ENCODE assay signal across 28 cellular contexts in genomic region chr1:218294531-218294930, GRCh38. TPM values are rescaled to one million over a fixed set of nuclear protein-coding genes. Genes with fewer than 3 reads are reported as not detected.
DNase-seq lines count a peak whose midpoint lies in the region; ATAC-seq, FAIRE-seq and TF ChIP-seq lines count a peak whose summit lies in the region.
"Had no signal": no experiment of that assay in that cellular context is flagged by ENCODE, and none has a peak within 500 bp of the region (broad histone marks: within the 10 kb centered on the region; RNA-seq: fewer than 3 reads in every experiment).

No MANE protein-coding gene starts in this region.

- no peak overlapping the region for H2BK120ac ChIP-seq in mesendoderm (ENCODE audit: low read depth, low read length)

- H3K23ac ChIP-seq in mesendoderm (ENCODE audit: low read length), result no peak overlapping the region

- H3K4ac ChIP-seq in mesendoderm (ENCODE audit: low read depth, low read length), result no peak overlapping the region

- H3K79me2 ChIP-seq in astrocyte (ENCODE audit: insufficient read depth, low read length), result peaks cover 67% of the 10 kb centered on the region
- peaks cover 18% of the 10 kb centered on the region for H3K79me2 ChIP-seq in mesendoderm (ENCODE audit: control insufficient read depth, insufficient read depth, low read length)

- WGBS in mesendoderm (ENCODE audit: extremely low coverage, insufficient coverage, low lambda C conversion rate), result no CpG with 5 or more reads among the region's 3 CpGs

- H3K27ac ChIP-seq in astrocyte (ENCODE audit: low read depth, low read length) (no peak overlapping the region), mesendoderm (ENCODE audit: low read depth, low read length) (no peak overlapping the region)
- H3K27ac ChIP-seq: gastroesophageal sphincter, right atrium auricular region, thyroid gland had no signal

- DNase-seq in EL, result peak; percentile 80
- peak; percentile 29 for DNase-seq in HT1080 (ENCODE audit: low read depth)
- peak; percentile 8 for DNase-seq in astrocyte (ENCODE audit: low read depth)
- peak; percentile 23 for DNase-seq in mesendoderm
- no peak for DNase-seq in activated naive CD4-positive, alpha-beta T cell treated with anti-CD3 and anti-CD28 coated beads, Interleukin-2, amount 50 U/mL, for 16 hours
- DNase-seq in stimulated activated naive CD8-positive, alpha-beta T cell treated with anti-CD3 and anti-CD28 coated beads, Interleukin-15, amount 100 ng/mL, for 72 hours, result no peak
- DNase-seq: activated CD4-positive, alpha-beta T cell treated with anti-CD3 and anti-CD28 coated beads, Interleukin-2, amount 50 U/mL, for 48 hours; activated CD8-positive, alpha-beta memory T cell treated with anti-CD3 and anti-CD28 coated beads, Interleukin-2, amount 50 U/mL, for 48 hours; CD4-positive, CD25-positive, alpha-beta regulatory T cell; cerebellar nuclear complex; DMS 273 treated with DMSO at 0.1 percent for 48 hours; GDM1; hypothalamus; left ventricle myocardium superior; midbrain; NCI-H146; Right ventricle myocardium superior; stimulated activated CD4-positive, alpha-beta T cell treated with anti-CD3 and anti-CD28 coated beads, Interleukin-12 subunit alpha, Interleukin-12 subunit beta, amount 100 ng/mL, for 4 hours; stimulated activated CD4-positive, alpha-beta T cell treated with anti-CD3 and anti-CD28 coated beads, Interleukin-4, amount 100 ng/mL, for 4 hours; stimulated activated naive CD4-positive, alpha-beta T cell treated with Interleukin-2 at 50 U/mL for 16 hours; thyroid gland had no signal

- H3K9ac ChIP-seq in astrocyte (ENCODE audit: low read length), result no peak overlapping the region
- H3K9ac ChIP-seq in mesendoderm (ENCODE audit: low read length), result no peak overlapping the region

- no peak for ATAC-seq in GM18511 (IDR thresholded peaks at IDR 0.05; ENCODE audit: unreplicated experiment)
- ATAC-seq in GM21367 (IDR thresholded peaks at IDR 0.05; ENCODE audit: unreplicated experiment), result no peak
- ATAC-seq in stimulated activated naive CD8-positive, alpha-beta T cell treated with anti-CD3 and anti-CD28 coated beads, Interleukin-15, amount 100 ng/mL, for 72 hours, result no peak
- ATAC-seq: activated T-helper 17 cell treated with anti-CD3 and anti-CD28 coated beads, Interleukin-2, amount 50 U/mL, for 72 hours; gastroesophageal sphincter; left ventricle myocardium superior; natural killer cell treated with Interleukin-12 subunit alpha and Interleukin-12 subunit beta and Interleukin-15 and Interleukin-18, amount 100 ng/mL, for 72 hours had no signal

- H3K4me1 Mint-ChIP-seq in astrocyte (ENCODE audit: low read depth, unreplicated experiment), result peaks cover 14% of the 10 kb centered on the region
- peaks cover 20% of the 10 kb centered on the region for H3K4me1 Mint-ChIP-seq in stimulated activated naive CD8-positive, alpha-beta T cell treated with anti-CD3 and anti-CD28 coated beads, Interleukin-15, amount 100 ng/mL, for 72 hours

- no peak overlapping the region for H2BK5ac ChIP-seq in mesendoderm (ENCODE audit: low read length)

- H4K8ac ChIP-seq in mesendoderm (ENCODE audit: low read depth, low read length), result no peak overlapping the region

- H2BK15ac ChIP-seq in mesendoderm (replicated peaks; ENCODE audit: low read depth), result no peak overlapping the region

- H3K18ac ChIP-seq in mesendoderm (ENCODE audit: low read length), result no peak overlapping the region

- H3K27ac Mint-ChIP-seq in astrocyte (ENCODE audit: unreplicated experiment), result no peak overlapping the region
- no peak overlapping the region for H3K27ac Mint-ChIP-seq in stimulated activated naive CD8-positive, alpha-beta T cell treated with anti-CD3 and anti-CD28 coated beads, Interleukin-15, amount 100 ng/mL, for 72 hours
- H3K27ac Mint-ChIP-seq: activated naive CD8-positive, alpha-beta T cell; activated T-helper 17 cell treated with anti-CD3 and anti-CD28 coated beads, Interleukin-2, amount 50 U/mL, for 72 hours; CD4-positive, CD25-positive, alpha-beta regulatory T cell; natural killer cell treated with Interleukin-12 subunit alpha and Interleukin-12 subunit beta and Interleukin-15 and Interleukin-18, amount 100 ng/mL, for 72 hours had no signal

- FAIRE-seq in astrocyte (lab: Jason Lieb, UNC), result no peak

- no peak overlapping the region for H2AK5ac ChIP-seq in mesendoderm (ENCODE audit: low read length)

- H3K9me3 ChIP-seq in astrocyte (ENCODE audit: insufficient read depth, low read depth, low read length), result no peaks in the 10 kb centered on the region
- H3K9me3 ChIP-seq: gastroesophageal sphincter, right atrium auricular region, thyroid gland had no signal

- H2AFZ ChIP-seq in astrocyte (ENCODE audit: low read depth, low read length), result no peak overlapping the region

- peaks cover 20% of the 10 kb centered on the region for H4K20me1 ChIP-seq in astrocyte (ENCODE audit: insufficient read depth, low read length)

- no peaks in the 10 kb centered on the region for H3K9me3 Mint-ChIP-seq in astrocyte (ENCODE audit: unreplicated experiment)
- H3K9me3 Mint-ChIP-seq in stimulated activated naive CD8-positive, alpha-beta T cell treated with anti-CD3 and anti-CD28 coated beads, Interleukin-15, amount 100 ng/mL, for 72 hours, result no peaks in the 10 kb centered on the region
- H3K9me3 Mint-ChIP-seq: activated T-helper 17 cell treated with anti-CD3 and anti-CD28 coated beads, Interleukin-2, amount 50 U/mL, for 72 hours; CD4-positive, CD25-positive, alpha-beta regulatory T cell; natural killer cell treated with Interleukin-12 subunit alpha and Interleukin-12 subunit beta and Interleukin-15 and Interleukin-18, amount 100 ng/mL, for 72 hours had no signal

- H3K4me2 ChIP-seq in astrocyte (ENCODE audit: low read length) (no peak overlapping the region), mesendoderm (ENCODE audit: low read length) (no peak overlapping the region)

- H3K4me1 ChIP-seq in astrocyte (ENCODE audit: insufficient read depth, low read length) (no peaks in the 10 kb centered on the region), mesendoderm (ENCODE audit: control insufficient read depth, low read depth, low read length) (peaks cover 2% of the 10 kb centered on the region)
- H3K4me1 ChIP-seq: gastroesophageal sphincter, thyroid gland had no signal

- peaks cover 6% of the 10 kb centered on the region for H3K79me1 ChIP-seq in mesendoderm (ENCODE audit: low read length)

- H3K27me3 ChIP-seq in astrocyte (ENCODE audit: insufficient read depth, low read length), result no peaks in the 10 kb centered on the region
- H3K27me3 ChIP-seq in mesendoderm (ENCODE audit: insufficient read depth, low read length, poor library complexity), result no peaks in the 10 kb centered on the region
- H3K27me3 ChIP-seq: gastroesophageal sphincter, right atrium auricular region, thyroid gland had no signal

- H3K4me3 Mint-ChIP-seq in astrocyte (ENCODE audit: unreplicated experiment), result no peak overlapping the region
- no peak overlapping the region for H3K4me3 Mint-ChIP-seq in stimulated activated naive CD8-positive, alpha-beta T cell treated with anti-CD3 and anti-CD28 coated beads, Interleukin-15, amount 100 ng/mL, for 72 hours
- H3K4me3 Mint-ChIP-seq: activated naive CD8-positive, alpha-beta T cell; activated T-helper 17 cell treated with anti-CD3 and anti-CD28 coated beads, Interleukin-2, amount 50 U/mL, for 72 hours; CD4-positive, CD25-positive, alpha-beta regulatory T cell; natural killer cell treated with Interleukin-12 subunit alpha and Interleukin-12 subunit beta and Interleukin-15 and Interleukin-18, amount 100 ng/mL, for 72 hours had no signal

- no peaks in the 10 kb centered on the region for H3K27me3 Mint-ChIP-seq in astrocyte (ENCODE audit: low read depth, unreplicated experiment)
- no peaks in the 10 kb centered on the region for H3K27me3 Mint-ChIP-seq in stimulated activated naive CD8-positive, alpha-beta T cell treated with anti-CD3 and anti-CD28 coated beads, Interleukin-15, amount 100 ng/mL, for 72 hours
- H3K27me3 Mint-ChIP-seq: activated naive CD8-positive, alpha-beta T cell; activated T-helper 17 cell treated with anti-CD3 and anti-CD28 coated beads, Interleukin-2, amount 50 U/mL, for 72 hours; CD4-positive, CD25-positive, alpha-beta regulatory T cell; natural killer cell treated with Interleukin-12 subunit alpha and Interleukin-12 subunit beta and Interleukin-15 and Interleukin-18, amount 100 ng/mL, for 72 hours had no signal

- H4K5ac ChIP-seq in mesendoderm (ENCODE audit: low read length), result no peak overlapping the region

- no peak for TF ChIP-seq CTCF in astrocyte (IDR thresholded peaks at IDR 0.05; ENCODE audit: insufficient read depth, low read depth, low read length)

- H3K4me3 ChIP-seq in astrocyte (ENCODE audit: insufficient read depth, low read depth, low read length) (no peak overlapping the region), mesendoderm (ENCODE audit: low read length) (no peak overlapping the region)
- H3K4me3 ChIP-seq: gastroesophageal sphincter, right atrium auricular region, thyroid gland had no signal

- H3K36me3 ChIP-seq in astrocyte (ENCODE audit: insufficient read depth, low read length), result no peaks in the 10 kb centered on the region
- no peaks in the 10 kb centered on the region for H3K36me3 ChIP-seq in mesendoderm (ENCODE audit: control insufficient read depth, insufficient read depth, low read length)
- H3K36me3 ChIP-seq: right atrium auricular region had no signal

- no peak overlapping the region for H3K56ac ChIP-seq in mesendoderm (ENCODE audit: low read length)

- H3K36me3 Mint-ChIP-seq in astrocyte (ENCODE audit: low read depth, unreplicated experiment), result no peaks in the 10 kb centered on the region
- H3K36me3 Mint-ChIP-seq: natural killer cell treated with Interleukin-12 subunit alpha and Interleukin-12 subunit beta and Interleukin-15 and Interleukin-18, amount 100 ng/mL, for 72 hours had no signal

RNA-seq across cellular contexts. Expression of gene RRP15, which starts 9.4 kb away (rescaled TPM):
- total RNA-seq in HT1080 (2014; rRNA removed; shearing (Covaris generic)), result 9.6 and 15.8 TPM in 2 replicates
- 6.3 and 8.2 TPM in 2 replicates for polyA plus RNA-seq in HT1080 (2015; cell fraction: cytosol; rRNA removed)
- 7.1 and 7.5 TPM in 2 replicates for polyA plus RNA-seq in HT1080 (2015; cell fraction: nucleus; rRNA removed)
- 24.9 and 28.4 TPM in 2 replicates for total RNA-seq in astrocyte
- 103 TPM for polyA plus RNA-seq in mesendoderm (2013, experiment 1 of 2)
- polyA plus RNA-seq in mesendoderm (2013, experiment 2 of 2), result 103 TPM

RNA-seq across cellular contexts. Expression of gene TGFB2, which starts 50.6 kb away (rescaled TPM):
- 2.4 and 3.2 TPM in 2 replicates for total RNA-seq in HT1080 (2014; rRNA removed; shearing (Covaris generic))
- 6.3 and 8.1 TPM in 2 replicates for polyA plus RNA-seq in HT1080 (2015; cell fraction: cytosol; rRNA removed)
- 27.5 and 33.7 TPM in 2 replicates for polyA plus RNA-seq in HT1080 (2015; cell fraction: nucleus; rRNA removed)
- total RNA-seq in astrocyte, result 308 and 330 TPM in 2 replicates
- polyA plus RNA-seq in mesendoderm (2013, experiment 1 of 2), result 0.97 TPM
- polyA plus RNA-seq in mesendoderm (2013, experiment 2 of 2), result 0.81 TPM
- total RNA-seq: activated T-helper 17 cell treated with anti-CD3 and anti-CD28 coated beads, Interleukin-2, amount 50 U/mL, for 72 hours; CD4-positive, CD25-positive, alpha-beta regulatory T cell had no signal
- polyA plus RNA-seq: CD4-positive, CD25-positive, alpha-beta regulatory T cell had no signal

Comparison
In these comparisons a context has a peak if more than half of its experiments do, and no peak if none do; other contexts are left out.
1. DNase-seq: peak in EL (single experiment), HT1080 (single experiment), astrocyte (single experiment) and mesendoderm (single experiment); none in activated naive CD4-positive, alpha-beta T cell treated with anti-CD3 and anti-CD28 coated beads, Interleukin-2, amount 50 U/mL, for 16 hours (single experiment) and stimulated activated naive CD8-positive, alpha-beta T cell treated with anti-CD3 and anti-CD28 coated beads, Interleukin-15, amount 100 ng/mL, for 72 hours (0 of 2).
2. RNA of gene TGFB2, which starts 50.6 kb away (total RNA-seq): 308 to 330 TPM in astrocyte; 2.4 to 3.2 TPM in HT1080; every median in the first group is over 10 times any median in the second.